ENCODE assay signal across 16 cellular contexts in genomic region chr7:138458576-138459234, GRCh38. TPM values are rescaled to one million over a fixed set of nuclear protein-coding genes. Genes with fewer than 3 reads are reported as not detected.
DNase-seq lines count a peak whose midpoint lies in the region; ATAC-seq and TF ChIP-seq lines count a peak whose summit lies in the region.
"Had no signal": no experiment of that assay in that cellular context is flagged by ENCODE, and none has a peak within 500 bp of the region (broad histone marks: within the 10 kb centered on the region; RNA-seq: fewer than 3 reads in every experiment).

No MANE protein-coding gene starts in this region.

- no peak overlapping the region for H2AK5ac ChIP-seq in neuronal stem cell (ENCODE audit: low read depth, low read length)

- H3K36me3 ChIP-seq in SU-DHL-6 (ENCODE audit: low read length) (no peaks in the 10 kb centered on the region), neuronal stem cell (replicated peaks in 1 of 2; ENCODE audit: control insufficient read depth in 2 of 2, insufficient read depth in 2 of 2, low read length in 2 of 2) (peaks cover 5 to 13% of the 10 kb centered on the region in 2 donors)
- H3K36me3 ChIP-seq: lower lobe of right lung, transverse colon had no signal

- H4K8ac ChIP-seq in neuronal stem cell (ENCODE audit: low read depth, low read length) = no peak overlapping the region

- H2BK12ac ChIP-seq in neuronal stem cell (ENCODE audit: low read length) = no peak overlapping the region

- POLR2A ChIA-PET in activated CD4-positive, alpha-beta T cell treated with anti-CD3 and anti-CD28 coated beads for 36 hours (lab: Charles Lee) = no interaction called here
- POLR2A ChIA-PET in HEK293T (lab: Yijun Ruan, JAX) = no interaction called here

- WGBS in neuronal stem cell (ENCODE audit: extremely low coverage in 2 of 2, insufficient read length in 2 of 2, insufficient replicate concordance in 1 of 2), 2 donors = no CpG with 5 or more reads among the region's 13 CpGs

- peak overlapping the region; percentile 30 for H3K4me3 Mint-ChIP-seq in activated CD4-positive, alpha-beta T cell treated with anti-CD3 and anti-CD28 coated beads for 36 hours

- no peak overlapping the region for H3K14ac ChIP-seq in neuronal stem cell (ENCODE audit: low read length)

- intact Hi-C loops in activated CD4-positive, alpha-beta T cell treated with anti-CD3 and anti-CD28 coated beads for 36 hours (cut with DNase I, micrococcal nuclease) = loop anchor here in 1 of 2 experiments (2.0 kb wide), 1 partner anchor 294 kb away; no protein-coding TSS in a partner anchor

- no peak overlapping the region for H2BK120ac ChIP-seq in neuronal stem cell (ENCODE audit: low read depth, low read length)

- no peak overlapping the region for H4K91ac ChIP-seq in neuronal stem cell (ENCODE audit: low read depth, low read length, poor library complexity)

- no peak for TF ChIP-seq CTCF in SU-DHL-6 (IDR thresholded peaks at IDR 0.05; ENCODE audit: insufficient read depth, low read length, poor library complexity, severe bottlenecking)
- TF ChIP-seq CTCF in GM13977 (IDR thresholded peaks at IDR 0.05; ENCODE audit: extremely low read depth, insufficient read depth, missing control alignments) = no peak

- H3K9ac ChIP-seq in SU-DHL-6 (ENCODE audit: low read length) = no peak overlapping the region
- H3K9ac ChIP-seq in neuronal stem cell (ENCODE audit: low read depth, low read length, poor library complexity) = no peak overlapping the region

- CTCF ChIA-PET in activated CD4-positive, alpha-beta T cell treated with anti-CD3 and anti-CD28 coated beads for 36 hours (lab: Charles Lee) = interaction anchor here (1.0 kb wide), 1 partner anchor 27 kb away, joined by 4 read pairs; no protein-coding TSS in a partner anchor
- CTCF ChIA-PET in HEK293T (lab: Yijun Ruan, JAX) = no interaction called here

- H3K79me1 ChIP-seq in neuronal stem cell (ENCODE audit: low read depth, low read length) = peaks cover 9% of the 10 kb centered on the region

- H3K4ac ChIP-seq in neuronal stem cell (ENCODE audit: low read length) = no peak overlapping the region

- no peak overlapping the region for H3K27ac Mint-ChIP-seq in activated CD4-positive, alpha-beta T cell treated with anti-CD3 and anti-CD28 coated beads for 36 hours

- H3K4me2 ChIP-seq in SU-DHL-6 (ENCODE audit: low read depth, low read length, poor library complexity, severe bottlenecking) (peak overlapping the region; percentile 83), neuronal stem cell (ENCODE audit: insufficient read depth, low read length, poor library complexity, severe bottlenecking) (peak overlapping the region; percentile 35)

- H2BK5ac ChIP-seq in neuronal stem cell (ENCODE audit: low read length) = no peak overlapping the region

- H2AFZ ChIP-seq in SU-DHL-6 (ENCODE audit: low read depth, low read length, severe bottlenecking) (no peak overlapping the region), neuronal stem cell (ENCODE audit: low read length) (no peak overlapping the region)

- H3K27me3 ChIP-seq in SU-DHL-6 (ENCODE audit: low read length) = no peaks in the 10 kb centered on the region
- no peaks in the 10 kb centered on the region for H3K27me3 ChIP-seq in neuronal stem cell (ENCODE audit: control insufficient read depth in 3 of 3, insufficient read depth in 3 of 3, low read depth in 1 of 3, low read length in 3 of 3)
- H3K27me3 ChIP-seq: transverse colon had no signal

- peaks cover 3 to 13% of the 10 kb centered on the region in 2 donors for H3K4me1 ChIP-seq in neuronal stem cell (ENCODE audit: control insufficient read depth in 2 of 2, insufficient read depth in 1 of 2, low read depth in 1 of 2, low read length in 2 of 2)

- H3K4me3 ChIP-seq in SU-DHL-6 (ENCODE audit: insufficient read depth, low read length, poor library complexity, severe bottlenecking) (no peak overlapping the region), neuronal stem cell (ENCODE audit: low read length in 2 of 2) (no peak overlapping the region)

- no peak overlapping the region for H3K27ac ChIP-seq in SU-DHL-6 (ENCODE audit: low read depth, low read length)
- no peak overlapping the region for H3K27ac ChIP-seq in neuronal stem cell (replicated peaks; ENCODE audit: low read length)
- H3K27ac ChIP-seq: lower lobe of right lung had no signal

- no peaks in the 10 kb centered on the region for H3K9me3 Mint-ChIP-seq in activated CD4-positive, alpha-beta T cell treated with anti-CD3 and anti-CD28 coated beads for 36 hours (ENCODE audit: low read depth)
- H3K9me3 Mint-ChIP-seq: activated CD4-positive, alpha-beta T cell treated with anti-CD3 and anti-CD28 coated beads, Interleukin-2, amount 10 ng/mL, durations not matched to agents 7 days and 5 days had no signal

- H3K23ac ChIP-seq in neuronal stem cell (ENCODE audit: low read depth, low read length, poor library complexity) = no peak overlapping the region

- no peaks in the 10 kb centered on the region for H3K9me2 ChIP-seq in SU-DHL-6 (replicated peaks; ENCODE audit: insufficient read depth, low read length)

- H4K20me1 ChIP-seq in SU-DHL-6 (ENCODE audit: low read depth, low read length) = no peaks in the 10 kb centered on the region; the same call in 1 of the 2 replicates

- in situ Hi-C loops in GM13977 (cut with MboI; ENCODE audit: low pct_unique_long_range_greater_than_20kb, low sequenced_read_pairs, unreplicated experiment) = loop anchor here (25.0 kb wide), 1 partner anchor 279 kb away; no protein-coding TSS in a partner anchor

- no peaks in the 10 kb centered on the region for H3F3A ChIP-seq in SU-DHL-6 (ENCODE audit: insufficient read depth)

- H3K36me3 Mint-ChIP-seq in activated CD4-positive, alpha-beta T cell treated with anti-CD3 and anti-CD28 coated beads for 36 hours (ENCODE audit: low read depth) = peaks cover 6% of the 10 kb centered on the region

- H3K9me3 ChIP-seq in SU-DHL-6 (ENCODE audit: insufficient read depth, low read length) (no peaks in the 10 kb centered on the region), neuronal stem cell (replicated peaks in 1 of 2; ENCODE audit: control insufficient read depth in 2 of 2, insufficient read depth in 1 of 2, low read depth in 1 of 2, low read length in 2 of 2) (peaks cover 2 to 11% of the 10 kb centered on the region in 2 donors)
- H3K9me3 ChIP-seq: HAP-1, lower lobe of right lung, transverse colon had no signal

- H3K4me1 Mint-ChIP-seq in activated CD4-positive, alpha-beta T cell treated with anti-CD3 and anti-CD28 coated beads for 36 hours = peaks cover 22% of the 10 kb centered on the region

- H3K18ac ChIP-seq in neuronal stem cell (ENCODE audit: low read length) = no peak overlapping the region

- H3K79me2 ChIP-seq in SU-DHL-6 (ENCODE audit: insufficient read depth, low read length) = peaks cover 27% of the 10 kb centered on the region

- DNase-seq in activated CD4-positive, alpha-beta T cell treated with anti-CD3 and anti-CD28 coated beads for 36 hours = no peak
- no peak for DNase-seq in activated CD4-positive, alpha-beta T cell treated with anti-CD3 and anti-CD28 coated beads, Interleukin-2, amount 50 U/mL, for 4 hours
- DNase-seq in iPS DF 4.7 (ENCODE audit: extremely low read depth, low spot score) = peak; percentile 90
- peak; percentile 20 for DNase-seq in neuronal stem cell (ENCODE audit: low spot score)
- DNase-seq in HEK293T (ENCODE audit: extremely low spot score) = no peak
- DNase-seq in GM13977 (ENCODE audit: low spot score) = no peak
- DNase-seq: activated CD4-positive, alpha-beta T cell treated with anti-CD3 and anti-CD28 coated beads, Interleukin-2, amount 10 ng/mL, durations not matched to agents 7 days and 5 days; activated effector memory CD4-positive, alpha-beta T cell treated with Interleukin-2 at 50 U/mL for 16 hours; COR-L47; head of caudate nucleus; lower lobe of right lung; NCI-H2171 treated with DMSO at 0.1 percent for 48 hours; transverse colon had no signal

- H2BK15ac ChIP-seq in neuronal stem cell (ENCODE audit: low read length) = no peak overlapping the region

- no peak for ATAC-seq in activated CD4-positive, alpha-beta T cell treated with anti-CD3 and anti-CD28 coated beads for 36 hours
- no peak for ATAC-seq in HG02884 (IDR thresholded peaks at IDR 0.05; ENCODE audit: unreplicated experiment)

- H3K27me3 Mint-ChIP-seq in activated CD4-positive, alpha-beta T cell treated with anti-CD3 and anti-CD28 coated beads for 36 hours = no peaks in the 10 kb centered on the region
- H3K27me3 Mint-ChIP-seq: activated CD4-positive, alpha-beta T cell treated with anti-CD3 and anti-CD28 coated beads, Interleukin-2, amount 10 ng/mL, durations not matched to agents 7 days and 5 days had no signal

TF ChIP-seq in HEK293T, 16 proteins besides CTCF, POLR2A, EP300 and RAD21:
- TF ChIP-seq FOXA1 (IDR thresholded peaks at IDR 0.05) (no peak), ZNF384 (IDR thresholded peaks at IDR 0.05) (no peak), CTBP1 (IDR thresholded peaks at IDR 0.05; ENCODE audit: borderline replicate concordance) (no peak), SP1 (IDR thresholded peaks at IDR 0.05) (no peak), HDGF (IDR thresholded peaks at IDR 0.05; ENCODE audit: borderline replicate concordance) (no peak), TARDBP (IDR thresholded peaks at IDR 0.05) (no peak), NFRKB (IDR thresholded peaks at IDR 0.05) (no peak), ELF4 (IDR thresholded peaks at IDR 0.05) (no peak), FOXM1 (IDR thresholded peaks at IDR 0.05; ENCODE audit: borderline replicate concordance) (no peak), ARNT (IDR thresholded peaks at IDR 0.05) (no peak), FOXK2 (IDR thresholded peaks at IDR 0.05) (no peak), SUZ12 (IDR thresholded peaks at IDR 0.05) (no peak), L3MBTL2 (conservative IDR thresholded peaks at IDR 0.05) (no peak)
- TF ChIP-seq, protein P1, sequence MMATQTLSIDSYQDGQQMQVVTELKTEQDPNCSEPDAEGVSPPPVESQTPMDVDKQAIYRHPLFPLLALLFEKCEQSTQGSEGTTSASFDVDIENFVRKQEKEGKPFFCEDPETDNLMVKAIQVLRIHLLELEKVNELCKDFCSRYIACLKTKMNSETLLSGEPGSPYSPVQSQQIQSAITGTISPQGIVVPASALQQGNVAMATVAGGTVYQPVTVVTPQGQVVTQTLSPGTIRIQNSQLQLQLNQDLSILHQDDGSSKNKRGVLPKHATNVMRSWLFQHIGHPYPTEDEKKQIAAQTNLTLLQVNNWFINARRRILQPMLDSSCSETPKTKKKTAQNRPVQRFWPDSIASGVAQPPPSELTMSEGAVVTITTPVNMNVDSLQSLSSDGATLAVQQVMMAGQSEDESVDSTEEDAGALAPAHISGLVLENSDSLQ (IDR thresholded peaks at IDR 0.05) = no peak

RNA-seq across cellular contexts. Expression of gene TRIM24, which starts 1.4 kb away (rescaled TPM):
- total RNA-seq in activated CD4-positive, alpha-beta T cell treated with anti-CD3 and anti-CD28 coated beads for 36 hours = 10 to 100 TPM; 14.2 to 18.9 TPM
- 71.5 TPM for polyA plus RNA-seq in neuronal stem cell (2013, experiment 1 of 2)
- 73.3 TPM for polyA plus RNA-seq in neuronal stem cell (2013, experiment 2 of 2)

Comparison
In these comparisons a context has a peak if more than half of its experiments do, and no peak if none do; other contexts are left out.
1. DNase-seq: peak in iPS DF 4.7 (single experiment) and neuronal stem cell (single experiment); none in activated CD4-positive, alpha-beta T cell treated with anti-CD3 and anti-CD28 coated beads for 36 hours (single experiment), activated CD4-positive, alpha-beta T cell treated with anti-CD3 and anti-CD28 coated beads, Interleukin-2, amount 50 U/mL, for 4 hours (0 of 2), HEK293T (single experiment) and GM13977 (single experiment).